16 cellular contexts compared by ENCODE assay signal in genomic region chr16:84673561-84673960, GRCh38.
"Had no signal": no experiment of that assay in that cellular context is flagged by ENCODE, and none has a peak within 500 bp of the region (broad histone marks: within the 10 kb centered on the region; RNA-seq: fewer than 3 reads in every experiment).

No MANE protein-coding gene starts in this region.

- H3K27ac ChIP-seq: gastroesophageal sphincter, heart right ventricle, neural progenitor cell, ovary, testis, upper lobe of right lung had no signal

- H3K9me3 ChIP-seq: gastroesophageal sphincter, heart right ventricle, ovary, testis, upper lobe of right lung had no signal

- H3K4me1 ChIP-seq: testis, upper lobe of right lung had no signal

- H3K4me3 ChIP-seq: gastroesophageal sphincter, heart right ventricle, lung, neural progenitor cell, ovary, testis, upper lobe of right lung had no signal

- ATAC-seq: gastroesophageal sphincter; heart right ventricle; sciatic nerve; stimulated activated naive CD8-positive, alpha-beta T cell treated with anti-CD3 and anti-CD28 coated beads, Interleukin-15, amount 100 ng/mL, for 72 hours; upper lobe of right lung had no signal

- DNase-seq: activated CD4-positive, alpha-beta T cell treated with anti-CD3 and anti-CD28 coated beads for 1 hour; activated CD4-positive, alpha-beta T cell treated with anti-CD3 and anti-CD28 coated beads, Interleukin-2, amount 50 U/mL, for 4 hours; activated naive CD4-positive, alpha-beta T cell treated with anti-CD3 and anti-CD28 coated beads, Interleukin-2, amount 10 ng/mL, durations not matched to agents 7 days and 5 days; erythroblast; heart right ventricle; midbrain; naive B cell; ovary; stimulated activated naive CD8-positive, alpha-beta T cell treated with anti-CD3 and anti-CD28 coated beads, Interleukin-15, amount 100 ng/mL, for 72 hours; T-helper 9 cell; testis; upper lobe of right lung had no signal

- H3K36me3 ChIP-seq: neural progenitor cell, ovary, upper lobe of right lung had no signal

- H3K27me3 ChIP-seq: gastroesophageal sphincter, ovary, testis, upper lobe of right lung had no signal
